Comparison of ENCODE assay signal across 8 cellular contexts in the genomic region with DNA sequence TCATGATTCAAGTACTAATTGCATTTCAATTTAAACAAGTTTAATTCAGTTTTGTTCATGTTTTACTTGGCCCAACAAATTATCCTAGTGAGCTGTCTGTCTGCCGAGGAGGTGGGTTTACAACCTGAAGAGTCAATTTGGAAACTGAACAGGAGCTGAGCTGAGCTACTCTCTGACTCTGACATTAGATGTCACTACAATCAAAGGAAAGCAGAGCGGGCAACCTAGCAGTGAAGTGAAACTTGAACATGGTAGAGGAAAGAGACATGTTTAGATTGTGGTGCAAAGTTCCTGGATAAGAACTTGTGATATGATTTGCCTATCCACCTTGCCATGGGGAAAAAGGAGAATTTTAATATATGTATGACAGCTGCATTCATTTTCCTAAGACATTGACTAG. TPM values are rescaled to one million over a fixed set of nuclear protein-coding genes. Genes with fewer than 3 reads are reported as not detected.
DNase-seq lines count a peak whose midpoint lies in the region; ATAC-seq, FAIRE-seq and TF ChIP-seq lines count a peak whose summit lies in the region.

No MANE protein-coding gene starts in this region.

- H2AFZ ChIP-seq in parathyroid adenoma = peak overlapping the region; percentile 5

- no peak overlapping the region for H3K4me2 ChIP-seq in parathyroid adenoma (ENCODE audit: low read length)

- H3K4me3 ChIP-seq in fibroblast of the aortic adventitia (ENCODE audit: low read depth, low read length) (no peak overlapping the region), parathyroid adenoma (ENCODE audit: low read depth, low read length) (no peak overlapping the region)

- ATAC-seq in GM18502 (IDR thresholded peaks at IDR 0.05; ENCODE audit: poor library complexity, unreplicated experiment) (peak; percentile 69), HG02588 (IDR thresholded peaks at IDR 0.05; ENCODE audit: unreplicated experiment) (no peak), HG03565 (IDR thresholded peaks at IDR 0.05; ENCODE audit: unreplicated experiment) (no peak)

- peak; percentile 56 for DNase-seq in CD1c-positive myeloid dendritic cell (ENCODE audit: extremely low spot score)
- peak; percentile 14 for DNase-seq in HTR-8/SVneo (ENCODE audit: insufficient read length, low spot score)
- peak; percentile 44 to 69 for DNase-seq in SHP77 (lab: John Stamatoyannopoulos, UW)
- peak; percentile 71 for DNase-seq in fibroblast of the aortic adventitia (ENCODE audit: low read depth)

- H3K9ac ChIP-seq in parathyroid adenoma = no peak overlapping the region

- no peaks in the 10 kb centered on the region for H3K9me3 ChIP-seq in parathyroid adenoma (ENCODE audit: control insufficient read depth, low read length)

- H3K4me1 ChIP-seq in parathyroid adenoma = no peaks in the 10 kb centered on the region

- no peak overlapping the region for H3K27ac ChIP-seq in parathyroid adenoma

- H3K36me3 ChIP-seq in parathyroid adenoma (ENCODE audit: control insufficient read depth, insufficient read depth, low read length) = no peaks in the 10 kb centered on the region

- TF ChIP-seq CTCF in fibroblast of the aortic adventitia (IDR thresholded peaks at IDR 0.05; ENCODE audit: insufficient read depth, low read length) = peak; percentile 44
- TF ChIP-seq CTCF in parathyroid adenoma (IDR thresholded peaks at IDR 0.05) = no peak

- no peaks in the 10 kb centered on the region for H3K79me2 ChIP-seq in parathyroid adenoma

- FAIRE-seq in HTR-8/SVneo (lab: Jason Lieb, UNC) = peak; percentile 26

- H3K27me3 ChIP-seq in parathyroid adenoma (ENCODE audit: control insufficient read depth, insufficient read depth, low read length) = no peaks in the 10 kb centered on the region

RNA-seq across cellular contexts. Expression of a gene that starts 9.6 kb away (rescaled TPM):
- not detected in 2 replicates for total RNA-seq in fibroblast of the aortic adventitia (ENCODE audit: low replicate concordance)

Comparison
In these comparisons a context has a peak if more than half of its experiments do, and no peak if none do; other contexts are left out.
1. DNase-seq: peak in every context shown above with its lines; median percentile 71 in fibroblast of the aortic adventitia; 56 in SHP77; 56 in CD1c-positive myeloid dendritic cell; 14 in HTR-8/SVneo.